9 cellular contexts compared by ENCODE assay signal in the genomic region with DNA sequence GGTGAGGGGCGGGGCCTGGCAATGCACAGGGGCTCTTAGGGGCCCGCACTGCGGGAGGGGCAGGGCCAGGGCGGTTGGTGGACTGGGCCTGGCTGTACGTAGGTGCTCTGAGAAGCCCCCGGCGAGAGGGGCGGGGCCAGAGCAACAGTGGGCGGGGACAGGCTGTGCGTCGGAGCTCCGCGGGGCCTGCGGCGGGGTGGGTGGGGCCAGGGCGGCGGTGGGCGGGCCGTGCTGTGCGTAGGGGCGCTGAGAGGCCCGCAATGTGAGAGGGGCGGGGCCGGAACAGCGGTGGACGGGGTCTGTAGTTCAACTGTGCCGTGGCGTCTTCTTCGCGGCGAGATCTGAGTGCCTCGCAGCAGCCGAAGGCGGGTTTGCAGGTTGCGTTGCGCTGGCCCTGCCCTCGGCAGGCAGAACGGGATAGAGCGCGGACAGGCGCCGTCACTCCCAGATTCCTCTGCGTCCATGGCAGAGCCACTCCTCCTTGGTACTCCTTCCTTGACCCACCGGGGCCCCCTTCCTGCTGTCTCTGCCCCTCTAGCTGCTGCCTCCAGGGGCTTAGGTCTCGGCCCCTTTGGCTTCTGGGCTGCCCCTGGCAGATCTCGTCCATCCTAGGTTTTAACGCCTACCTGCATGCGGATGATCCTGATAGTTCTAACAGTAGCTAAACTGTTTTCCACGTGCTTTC. TPM values are rescaled to one million over a fixed set of nuclear protein-coding genes. Genes with fewer than 3 reads are reported as not detected.
DNase-seq lines count a peak whose midpoint lies in the region; ATAC-seq, FAIRE-seq and TF ChIP-seq lines count a peak whose summit lies in the region.
"Had no signal": no experiment of that assay in that cellular context is flagged by ENCODE, and none has a peak within 500 bp of the region (broad histone marks: within the 10 kb centered on the region; RNA-seq: fewer than 3 reads in every experiment).

No MANE protein-coding gene starts in this region.

- in situ Hi-C loops in HepG2 (cut with HindIII; ENCODE audit: extremely low pct_ligation_motif_present, low pct_unique_long_range_greater_than_20kb), result no loop called here

- DNase-seq in GM19240 (ENCODE audit: insufficient read length, low spot score) (peak; percentile 65), NCI-H524 treated with DMSO at 0.1 percent for 48 hours (lab: John Stamatoyannopoulos, UW) (peak; percentile 69), coronary artery (ENCODE audit: low spot score) (peak; percentile 90), HepG2 (ENCODE audit: low spot score) (peak; percentile 89)
- DNase-seq in activated CD4-positive, alpha-beta T cell treated with anti-CD3 and anti-CD28 coated beads for 48 hours, result peak; percentile 97
- peak; percentile 93 for DNase-seq in stimulated activated CD4-positive, alpha-beta T cell treated with anti-CD3 and anti-CD28 coated beads, Interleukin-2, amount 100 ng/mL, for 4 hours (ENCODE audit: low read depth)

- intact Hi-C loops in HepG2 (cut with micrococcal nuclease; ENCODE audit: unreplicated experiment), result loop anchor here (2.0 kb wide), 1 partner anchor 34 kb away; a partner anchor contains a TSS

- 0% methylated on average over 3 of the region's 49 CpGs for WGBS in HepG2 (ENCODE audit: low lambda C conversion rate)

- no peaks in the 10 kb centered on the region for H3K79me2 ChIP-seq in HepG2 (ENCODE audit: insufficient read depth, low read length)

- TF ChIP-seq CTCF in coronary artery (IDR thresholded peaks at IDR 0.05) (no peak), HepG2 (CRISPR knock-in tag; IDR thresholded peaks at IDR 0.05) (0 out of 2 replicates have a peak, but pooled peaks have one; percentile 13)

- H3K4me3 ChIP-seq in BLaER1 (peak overlapping the region; percentile 77), coronary artery (peak overlapping the region; percentile 89), HepG2 (replicated peaks in 1 of 3; ENCODE audit: insufficient read depth in 1 of 3, low read depth in 2 of 3, low read length in 3 of 3) (peak overlapping the region; percentile 55 to 72 (median 58))

- BruUV-seq in HepG2 (replicated peaks; lab: Mats Ljungman, UMichigan), result no TSS peak

- peak; percentile 58 for ATAC-seq in HG03442 (IDR thresholded peaks at IDR 0.05; ENCODE audit: unreplicated experiment)
- peak; percentile 79 for ATAC-seq in HepG2

- peaks cover 42% of the 10 kb centered on the region for H3K27me3 ChIP-seq in BLaER1
- H3K27me3 ChIP-seq in HepG2 (ENCODE audit: control insufficient read depth in 1 of 2, insufficient read depth in 2 of 2, low read length in 2 of 2), result no peaks in the 10 kb centered on the region

- H3K9ac ChIP-seq in BLaER1 (peak overlapping the region; percentile 78), HepG2 (ENCODE audit: insufficient read depth, low read depth, low read length) (peak overlapping the region; percentile 59)

- H3K36me3 ChIP-seq in BLaER1 (no peaks in the 10 kb centered on the region), HepG2 (replicated peaks in 1 of 2; ENCODE audit: control insufficient read depth in 1 of 2, insufficient read depth in 2 of 2, low read length in 2 of 2) (no peaks in the 10 kb centered on the region)

- peak; percentile 69 to 84 for TF ChIP-seq POLR2A in HepG2 (IDR thresholded peaks at IDR 0.05; ENCODE audit: insufficient read depth in 1 of 2, low read depth in 2 of 2, low read length in 2 of 2)

- H3K9me3 ChIP-seq in BLaER1 (no peaks in the 10 kb centered on the region), HepG2 (ENCODE audit: low read length) (no peaks in the 10 kb centered on the region)

- 0 out of 2 replicates have a peak, but pooled peaks have one; percentile 11 for TF ChIP-seq RAD21 in HepG2 (CRISPR knock-in tag; IDR thresholded peaks at IDR 0.05)

- peaks cover 14% of the 10 kb centered on the region for H4K20me1 ChIP-seq in BLaER1
- H4K20me1 ChIP-seq in HepG2 (ENCODE audit: insufficient read depth, low read length), result no peaks in the 10 kb centered on the region

- H2AFZ ChIP-seq in HepG2 (ENCODE audit: low read length), result peak overlapping the region; percentile 77

- no peak; a peak in 1 of 4 replicates for TF ChIP-seq EP300 in HepG2 (IDR thresholded peaks at IDR 0.05; ENCODE audit: low read depth in 2 of 2, low read length in 2 of 2)
- TF ChIP-seq EP300 in HepG2 (CRISPR knock-in tag; IDR thresholded peaks at IDR 0.05; ENCODE audit: borderline replicate concordance), result no peak

- peak; percentile 55 for FAIRE-seq in HepG2 (lab: Jason Lieb, UNC)
- FAIRE-seq: colon had no signal

- H3K4me1 ChIP-seq in BLaER1, result peaks cover 31% of the 10 kb centered on the region
- peaks cover 68% of the 10 kb centered on the region for H3K4me1 ChIP-seq in HepG2 (ENCODE audit: insufficient read depth, low read length)

- CTCF ChIA-PET in HepG2 (lab: Yijun Ruan, JAX; ENCODE audit: low intra/inter-chr PET ratio, low total read pairs), result no interaction called here

- POLR2A ChIA-PET in HepG2 (lab: Yijun Ruan, JAX), result interaction anchor here (0.6 to 1.8 kb wide), 10 partner anchors 10 to 130 kb away, joined by 3 to 7 read pairs (median 4); a partner anchor contains a TSS

- H3K4me2 ChIP-seq in BLaER1, result peak overlapping the region; percentile 100
- peak overlapping the region; percentile 97 for H3K4me2 ChIP-seq in HepG2 (ENCODE audit: low read depth, low read length)

- H3K27ac ChIP-seq in BLaER1, result no peak overlapping the region
- peak overlapping the region; percentile 55 to 85 for H3K27ac ChIP-seq in coronary artery
- H3K27ac ChIP-seq in HepG2 (ENCODE audit: extremely low read length, insufficient read depth, low read length), result peak overlapping the region; percentile 59

TF ChIP-seq in HepG2, 621 proteins besides CTCF, POLR2A, EP300 and RAD21 (continues in another document):
- TF ChIP-seq ZFP41 (CRISPR knock-in tag; IDR thresholded peaks at IDR 0.05; ENCODE audit: borderline replicate concordance), result peak; percentile 57; the same call in 1 of the 2 replicates
- TF ChIP-seq ZZZ3 (CRISPR knock-in tag; IDR thresholded peaks at IDR 0.05; ENCODE audit: borderline replicate concordance), result peak; percentile 22; the same call in 1 of the 2 replicates
- TF ChIP-seq, protein P1, sequence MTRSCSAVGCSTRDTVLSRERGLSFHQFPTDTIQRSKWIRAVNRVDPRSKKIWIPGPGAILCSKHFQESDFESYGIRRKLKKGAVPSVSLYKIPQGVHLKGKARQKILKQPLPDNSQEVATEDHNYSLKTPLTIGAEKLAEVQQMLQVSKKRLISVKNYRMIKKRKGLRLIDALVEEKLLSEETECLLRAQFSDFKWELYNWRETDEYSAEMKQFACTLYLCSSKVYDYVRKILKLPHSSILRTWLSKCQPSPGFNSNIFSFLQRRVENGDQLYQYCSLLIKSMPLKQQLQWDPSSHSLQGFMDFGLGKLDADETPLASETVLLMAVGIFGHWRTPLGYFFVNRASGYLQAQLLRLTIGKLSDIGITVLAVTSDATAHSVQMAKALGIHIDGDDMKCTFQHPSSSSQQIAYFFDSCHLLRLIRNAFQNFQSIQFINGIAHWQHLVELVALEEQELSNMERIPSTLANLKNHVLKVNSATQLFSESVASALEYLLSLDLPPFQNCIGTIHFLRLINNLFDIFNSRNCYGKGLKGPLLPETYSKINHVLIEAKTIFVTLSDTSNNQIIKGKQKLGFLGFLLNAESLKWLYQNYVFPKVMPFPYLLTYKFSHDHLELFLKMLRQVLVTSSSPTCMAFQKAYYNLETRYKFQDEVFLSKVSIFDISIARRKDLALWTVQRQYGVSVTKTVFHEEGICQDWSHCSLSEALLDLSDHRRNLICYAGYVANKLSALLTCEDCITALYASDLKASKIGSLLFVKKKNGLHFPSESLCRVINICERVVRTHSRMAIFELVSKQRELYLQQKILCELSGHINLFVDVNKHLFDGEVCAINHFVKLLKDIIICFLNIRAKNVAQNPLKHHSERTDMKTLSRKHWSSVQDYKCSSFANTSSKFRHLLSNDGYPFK (CRISPR knock-in tag; IDR thresholded peaks at IDR 0.05; ENCODE audit: borderline replicate concordance), result peak; percentile 30; the same call in 1 of the 2 replicates
- TF ChIP-seq LCORL (IDR thresholded peaks at IDR 0.05), result no peak
- TF ChIP-seq LCORL (CRISPR knock-in tag; IDR thresholded peaks at IDR 0.05), result no peak
- TF ChIP-seq KDM2A (CRISPR knock-in tag; IDR thresholded peaks at IDR 0.05; ENCODE audit: borderline replicate concordance, low read depth), result peak; percentile 60; the same call in 1 of the 2 replicates
- TF ChIP-seq MIER3 (CRISPR knock-in tag; IDR thresholded peaks at IDR 0.05; ENCODE audit: borderline replicate concordance), result 0 out of 2 replicates have a peak, but pooled peaks have one; percentile 27
- peak; percentile 32; the same call in 1 of the 2 replicates for TF ChIP-seq ELF1 (CRISPR knock-in tag; IDR thresholded peaks at IDR 0.05)
- no peak for TF ChIP-seq FOSL1 (CRISPR knock-in tag; IDR thresholded peaks at IDR 0.05; ENCODE audit: borderline replicate concordance)
- TF ChIP-seq SP5 (CRISPR knock-in tag; IDR thresholded peaks at IDR 0.05; ENCODE audit: borderline replicate concordance, low read depth), result peak; percentile 69; the same call in 1 of the 2 replicates
- 0 out of 2 replicates have a peak, but pooled peaks have one; percentile 6 for TF ChIP-seq ZNF317 (CRISPR knock-in tag; IDR thresholded peaks at IDR 0.05)

RNA-seq across cellular contexts. Expression of a gene that starts 33.2 kb away (rescaled TPM):
- total RNA-seq in HepG2 (2016; rRNA removed; fragmentation: Illumina TruSeq; extraction: Trizol), result 46.9 and 50.6 TPM in 2 replicates
- 38.2 and 42.8 TPM in 2 replicates for total RNA-seq in HepG2 (2016; cell fraction: cytosol; rRNA removed; fragmentation: Illumina TruSeq; extraction: Trizol; ENCODE audit: low read depth)
- total RNA-seq in HepG2 (2016; cell fraction: insoluble cytoplasmic fraction; rRNA removed; fragmentation: Illumina TruSeq; extraction: Trizol), result 46.5 and 48.3 TPM in 2 replicates
- 68.3 and 74.7 TPM in 2 replicates for total RNA-seq in HepG2 (2016; cell fraction: membrane; rRNA removed; fragmentation: Illumina TruSeq; extraction: Trizol)
- 25.8 and 26.1 TPM in 2 replicates for total RNA-seq in HepG2 (2016; cell fraction: nucleus; rRNA removed; fragmentation: Illumina TruSeq; extraction: Trizol)
- 12.4 and 16.0 TPM in 2 replicates for polyA plus RNA-seq in HepG2 (2011; rRNA removed)
- polyA plus RNA-seq in HepG2 (2011; cell fraction: cytosol; rRNA removed), result 13.7 and 13.8 TPM in 2 replicates
- polyA plus RNA-seq in HepG2 (2011; cell fraction: nucleus; rRNA removed), result 12.6 and 14.9 TPM in 2 replicates
- 9.4 and 15.3 TPM in 2 replicates for polyA plus RNA-seq in HepG2 (2012)
- 41.9 and 55.0 TPM in 2 replicates for polyA plus RNA-seq in HepG2 (2016; cell fraction: cytosol; fragmentation: Illumina TruSeq; extraction: Trizol; ENCODE audit: low read depth)
- 48.2 and 54.2 TPM in 2 replicates for polyA plus RNA-seq in HepG2 (2016; cell fraction: insoluble cytoplasmic fraction; fragmentation: Illumina TruSeq; extraction: Trizol; ENCODE audit: low read depth)
- polyA plus RNA-seq in HepG2 (2016; cell fraction: membrane; fragmentation: Illumina TruSeq; extraction: Trizol; ENCODE audit: low read depth), result 56.6 and 66.9 TPM in 2 replicates
- 46.3 and 47.1 TPM in 2 replicates for polyA plus RNA-seq in HepG2 (2016; cell fraction: nucleus; fragmentation: Illumina TruSeq; extraction: Trizol; ENCODE audit: insufficient read depth, low read depth)
- 11.3 and 13.3 TPM in 2 replicates for polyA minus RNA-seq in HepG2 (2011; rRNA and poly(A)+ RNA removed; ENCODE audit: low replicate concordance)
- polyA minus RNA-seq in HepG2 (2011; cell fraction: cytosol; rRNA and poly(A)+ RNA removed), result 6.7 and 7.8 TPM in 2 replicates
- polyA minus RNA-seq in HepG2 (2011; cell fraction: nucleus; rRNA and poly(A)+ RNA removed), result 8.7 and 9.8 TPM in 2 replicates
